ENCODE assay signal across 1 cellular context in genomic region chr2:47033102-47033880, GRCh38.
TF ChIP-seq lines count a peak whose summit lies in the region.

No MANE protein-coding gene starts in this region.

TF ChIP-seq in HepG2, 621 proteins besides CTCF, POLR2A, EP300 and RAD21 (continued from another document):
- TF ChIP-seq, protein P1, sequence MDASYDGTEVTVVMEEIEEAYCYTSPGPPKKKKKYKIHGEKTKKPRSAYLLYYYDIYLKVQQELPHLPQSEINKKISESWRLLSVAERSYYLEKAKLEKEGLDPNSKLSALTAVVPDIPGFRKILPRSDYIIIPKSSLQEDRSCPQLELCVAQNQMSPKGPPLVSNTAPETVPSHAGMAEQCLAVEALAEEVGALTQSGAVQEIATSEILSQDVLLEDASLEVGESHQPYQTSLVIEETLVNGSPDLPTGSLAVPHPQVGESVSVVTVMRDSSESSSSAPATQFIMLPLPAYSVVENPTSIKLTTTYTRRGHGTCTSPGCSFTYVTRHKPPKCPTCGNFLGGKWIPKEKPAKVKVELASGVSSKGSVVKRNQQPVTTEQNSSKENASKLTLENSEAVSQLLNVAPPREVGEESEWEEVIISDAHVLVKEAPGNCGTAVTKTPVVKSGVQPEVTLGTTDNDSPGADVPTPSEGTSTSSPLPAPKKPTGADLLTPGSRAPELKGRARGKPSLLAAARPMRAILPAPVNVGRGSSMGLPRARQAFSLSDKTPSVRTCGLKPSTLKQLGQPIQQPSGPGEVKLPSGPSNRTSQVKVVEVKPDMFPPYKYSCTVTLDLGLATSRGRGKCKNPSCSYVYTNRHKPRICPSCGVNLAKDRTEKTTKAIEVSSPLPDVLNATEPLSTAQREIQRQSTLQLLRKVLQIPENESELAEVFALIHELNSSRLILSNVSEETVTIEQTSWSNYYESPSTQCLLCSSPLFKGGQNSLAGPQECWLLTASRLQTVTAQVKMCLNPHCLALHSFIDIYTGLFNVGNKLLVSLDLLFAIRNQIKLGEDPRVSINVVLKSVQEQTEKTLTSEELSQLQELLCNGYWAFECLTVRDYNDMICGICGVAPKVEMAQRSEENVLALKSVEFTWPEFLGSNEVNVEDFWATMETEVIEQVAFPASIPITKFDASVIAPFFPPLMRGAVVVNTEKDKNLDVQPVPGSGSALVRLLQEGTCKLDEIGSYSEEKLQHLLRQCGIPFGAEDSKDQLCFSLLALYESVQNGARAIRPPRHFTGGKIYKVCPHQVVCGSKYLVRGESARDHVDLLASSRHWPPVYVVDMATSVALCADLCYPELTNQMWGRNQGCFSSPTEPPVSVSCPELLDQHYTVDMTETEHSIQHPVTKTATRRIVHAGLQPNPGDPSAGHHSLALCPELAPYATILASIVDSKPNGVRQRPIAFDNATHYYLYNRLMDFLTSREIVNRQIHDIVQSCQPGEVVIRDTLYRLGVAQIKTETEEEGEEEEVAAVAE (CRISPR knock-in tag; IDR thresholded peaks at IDR 0.05; ENCODE audit: borderline replicate concordance): 0 out of 2 replicates have a peak, but pooled peaks have one; percentile 43
- TF ChIP-seq ZFP82 (CRISPR knock-in tag; IDR thresholded peaks at IDR 0.05; ENCODE audit: borderline replicate concordance) (no peak), ZBTB14 (CRISPR knock-in tag; IDR thresholded peaks at IDR 0.05) (no peak)
